12 cellular contexts compared by ENCODE assay signal in the genomic region with DNA sequence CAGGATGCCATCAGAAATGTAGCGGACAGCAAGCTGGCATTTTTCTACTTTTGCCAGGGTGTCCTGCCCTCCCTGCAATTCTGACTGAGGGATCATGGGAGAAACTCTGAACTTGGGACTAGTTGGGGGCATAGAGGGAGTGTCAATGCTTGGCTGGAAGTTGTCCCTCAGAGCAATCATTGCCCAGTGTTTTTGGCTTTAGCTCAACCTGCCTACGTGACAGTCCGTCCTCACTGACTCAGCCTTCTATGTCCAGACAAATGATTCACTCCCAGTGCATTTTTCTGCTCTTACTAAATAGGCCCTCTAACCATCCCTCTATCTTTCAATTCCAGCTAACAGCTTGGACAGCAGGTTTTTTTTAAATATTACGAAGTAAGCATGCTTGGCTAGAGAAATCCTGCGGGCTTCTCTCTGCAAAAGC.
DNase-seq lines count a peak whose midpoint lies in the region; ATAC-seq and TF ChIP-seq lines count a peak whose summit lies in the region.
"Had no signal": no experiment of that assay in that cellular context is flagged by ENCODE, and none has a peak within 500 bp of the region (broad histone marks: within the 10 kb centered on the region; RNA-seq: fewer than 3 reads in every experiment).

No MANE protein-coding gene starts in this region.

- H3K27me3 ChIP-seq in Panc1 (ENCODE audit: control insufficient read depth, insufficient read depth, low read length) (no peaks in the 10 kb centered on the region), fibroblast of lung (ENCODE audit: control insufficient read depth, insufficient read depth, low read length) (no peaks in the 10 kb centered on the region)

- no peaks in the 10 kb centered on the region for H4K20me1 ChIP-seq in fibroblast of lung (ENCODE audit: control insufficient read depth, extremely low read depth, insufficient read depth, low read length)

- H3K4me2 ChIP-seq in fibroblast of lung (ENCODE audit: extremely low read depth, insufficient read depth, low read length): no peak overlapping the region

- TF ChIP-seq CTCF in Panc1 (IDR thresholded peaks at IDR 0.05) (no peak), fibroblast of lung (conservative IDR thresholded peaks at IDR 0.05 in 1 of 2, IDR thresholded peaks at IDR 0.05 in 1 of 2; ENCODE audit: low read depth in 1 of 2, low read length in 2 of 2) (no peak)

- intact Hi-C loops in Panc1 (cut with micrococcal nuclease; ENCODE audit: unreplicated experiment): no loop called here

- POLR2A ChIA-PET in Panc1 (lab: Charles Lee): no interaction called here

- H3K4me3 ChIP-seq in Panc1 (ENCODE audit: low read depth in 2 of 2, low read length in 2 of 2) (no peak overlapping the region), fibroblast of lung (replicated peaks in 1 of 4; ENCODE audit: control extremely low read depth in 1 of 4, insufficient read depth in 1 of 4, low read depth in 3 of 4, low read length in 4 of 4) (no peak overlapping the region)

- H3K79me2 ChIP-seq in fibroblast of lung (ENCODE audit: control insufficient read depth, insufficient read depth, low read length): no peaks in the 10 kb centered on the region

- H3K27ac ChIP-seq in Panc1 (ENCODE audit: low read length) (no peak overlapping the region), fibroblast of lung (ENCODE audit: insufficient read depth, low read length) (no peak overlapping the region)

- no peak overlapping the region for H2AFZ ChIP-seq in fibroblast of lung (ENCODE audit: low read length)

- ATAC-seq in Panc1 (no peak), HG03442 (IDR thresholded peaks at IDR 0.05; ENCODE audit: unreplicated experiment) (no peak), HG03045 (IDR thresholded peaks at IDR 0.05; ENCODE audit: unreplicated experiment) (no peak)
- ATAC-seq: CD8-positive, alpha-beta T cell had no signal

- H3K36me3 ChIP-seq in Panc1 (ENCODE audit: control insufficient read depth, insufficient read depth, low read length): no peaks in the 10 kb centered on the region
- H3K36me3 ChIP-seq in fibroblast of lung (ENCODE audit: control insufficient read depth, insufficient read depth, low read length): no peaks in the 10 kb centered on the region

- in situ Hi-C loops in Panc1 (cut with HindIII; ENCODE audit: low pct_unique_long_range_greater_than_20kb, low sequenced_read_pairs): no loop called here

- H3K9me3 ChIP-seq in Panc1 (ENCODE audit: control insufficient read depth, insufficient read depth, low read depth, low read length) (no peaks in the 10 kb centered on the region), fibroblast of lung (ENCODE audit: control insufficient read depth, insufficient read depth, low read depth, low read length) (no peaks in the 10 kb centered on the region)

- H3K9ac ChIP-seq in fibroblast of lung (ENCODE audit: insufficient read depth, low read length): no peak overlapping the region

- no TSS peak for BruUV-seq in Panc1 (replicated peaks; lab: Mats Ljungman, UMichigan)

- CTCF ChIA-PET in Panc1 (lab: Charles Lee): no interaction called here

- DNase-seq in ELR (ENCODE audit: low read depth) (peak; percentile 65), Panc1 (ENCODE audit: low read depth, low spot score) (peak; percentile 25), fibroblast of lung (ENCODE audit: low read depth in 2 of 2) (peak; percentile 0 to 94), occipital lobe (lab: John Stamatoyannopoulos, UW) (peak; percentile 1), NCI-H187 treated with DMSO at 0.1 percent for 48 hours (lab: John Stamatoyannopoulos, UW) (no peak), DMS 273 (lab: John Stamatoyannopoulos, UW; ENCODE audit: unreplicated experiment) (no peak)
- DNase-seq: activated CD8-positive, alpha-beta memory T cell treated with anti-CD3 and anti-CD28 coated beads, Interleukin-2, amount 50 U/mL, for 4 hours; CD8-positive, alpha-beta T cell; endodermal cell; NCI-H774 had no signal

- H3K4me1 ChIP-seq in Panc1 (ENCODE audit: control insufficient read depth, insufficient read depth, low read length): no peaks in the 10 kb centered on the region
- no peaks in the 10 kb centered on the region for H3K4me1 ChIP-seq in fibroblast of lung (ENCODE audit: control insufficient read depth, extremely low read depth, insufficient read depth, low read length)

Comparison
In these comparisons a context has a peak if more than half of its experiments do, and no peak if none do; other contexts are left out.
1. DNase-seq: peak in ELR (single experiment), Panc1 (single experiment), fibroblast of lung (2 of 2) and occipital lobe (single experiment); none in NCI-H187 treated with DMSO at 0.1 percent for 48 hours (single experiment) and DMS 273 (single experiment).